Comparison of ENCODE assay signal across 31 cellular contexts in genomic region chr1:53383471-53383870, GRCh38.
"Had no signal": no experiment of that assay in that cellular context is flagged by ENCODE, and none has a peak within 500 bp of the region (broad histone marks: within the 10 kb centered on the region; RNA-seq: fewer than 3 reads in every experiment).

No MANE protein-coding gene starts in this region.

- H3K4me1 Mint-ChIP-seq: natural killer cell; stimulated activated memory B cell treated with anti-CD40 and anti-IgM and Interleukin-4, amounts not matched to agents 10 μg/mL and 1 μg/mL and 100 μg/mL, for 72 hours had no signal

- H3K4me1 ChIP-seq: neural progenitor cell, parathyroid adenoma, psoas muscle, right lobe of liver, sigmoid colon, suprapubic skin, tibial artery, transverse colon, upper lobe of right lung, uterus had no signal

- DNase-seq: naive thymus-derived CD4-positive, alpha-beta T cell; natural killer cell; nucleus accumbens; ovary; right cardiac atrium; small intestine; stimulated activated CD4-positive, alpha-beta T cell treated with anti-CD3 and anti-CD28 coated beads, Interleukin-15, amount 100 ng/mL, for 24 hours; stimulated activated CD4-positive, alpha-beta T cell treated with anti-CD3 and anti-CD28 coated beads, Interleukin-2, amount 100 ng/mL, for 24 hours; stimulated activated CD4-positive, alpha-beta T cell treated with anti-CD3 and anti-CD28 coated beads, Interleukin-2, amount 100 ng/mL, for 48 hours; stimulated activated CD4-positive, alpha-beta T cell treated with anti-CD3 and anti-CD28 coated beads, Interleukin-4, amount 100 ng/mL, for 4 hours; stimulated activated CD8-positive, alpha-beta memory T cell treated with anti-CD3 and anti-CD28 coated beads, Interleukin-4, amount 100 ng/mL, for 48 hours; stimulated activated naive CD4-positive, alpha-beta T cell; stimulated activated naive CD8-positive, alpha-beta T cell treated with anti-CD3 and anti-CD28 coated beads, Interleukin-15, amount 100 ng/mL, for 72 hours; stimulated activated naive CD8-positive, alpha-beta T cell treated with anti-CD3 and anti-CD28 coated beads, Interleukin-15, Interleukin-2, amounts not matched to agents 100 U/mL and 50 U/mL, for 24 hours; substantia nigra; testis; tibial artery; transverse colon; upper lobe of right lung; uterus had no signal

- H3K9me3 ChIP-seq: neutrophil, ovary, right lobe of liver, suprapubic skin, testis, tibial artery, transverse colon, upper lobe of right lung, uterus had no signal

- H3K27ac ChIP-seq: neural progenitor cell, neutrophil, ovary, parathyroid adenoma, psoas muscle, right lobe of liver, sigmoid colon, suprapubic skin, testis, tibial artery, transverse colon, upper lobe of right lung, uterus had no signal

- H3K27me3 ChIP-seq: neural progenitor cell, neutrophil, ovary, right lobe of liver, testis, transverse colon, upper lobe of right lung, uterus had no signal

- H3K36me3 Mint-ChIP-seq: natural killer cell; neural progenitor cell; stimulated activated memory B cell treated with anti-CD40 and anti-IgM and Interleukin-4, amounts not matched to agents 10 μg/mL and 1 μg/mL and 100 μg/mL, for 72 hours; type B pancreatic cell had no signal

- H3K36me3 ChIP-seq: neural progenitor cell, neutrophil, ovary, right lobe of liver, sigmoid colon, suprapubic skin, tibial artery, transverse colon, upper lobe of right lung, uterus had no signal

- H3K4me3 ChIP-seq: neural progenitor cell, ovary, psoas muscle, right lobe of liver, sigmoid colon, suprapubic skin, testis, tibial artery, transverse colon, upper lobe of right lung, uterus had no signal

- H3K27ac Mint-ChIP-seq: naive thymus-derived CD4-positive, alpha-beta T cell; natural killer cell; nephron; neural progenitor cell; progenitor cell of endocrine pancreas; stimulated activated memory B cell treated with anti-CD40 and anti-IgM and Interleukin-4, amounts not matched to agents 10 μg/mL and 1 μg/mL and 100 μg/mL, for 72 hours; stimulated activated naive CD8-positive, alpha-beta T cell treated with anti-CD3 and anti-CD28 coated beads, Interleukin-15, amount 100 ng/mL, for 72 hours; type B pancreatic cell had no signal

- H3K9me3 Mint-ChIP-seq: natural killer cell; stimulated activated memory B cell treated with anti-CD40 and anti-IgM and Interleukin-4, amounts not matched to agents 10 μg/mL and 1 μg/mL and 100 μg/mL, for 72 hours; stimulated activated naive CD8-positive, alpha-beta T cell treated with anti-CD3 and anti-CD28 coated beads, Interleukin-15, amount 100 ng/mL, for 72 hours; type B pancreatic cell had no signal

- H3K9ac ChIP-seq: neural progenitor cell, parathyroid adenoma had no signal

- H3K4me2 ChIP-seq: neural progenitor cell had no signal

- H2AFZ ChIP-seq: neural progenitor cell, parathyroid adenoma had no signal

- ATAC-seq: naive thymus-derived CD4-positive, alpha-beta T cell; natural killer cell; psoas muscle; right cardiac atrium; right lobe of liver; stimulated activated memory B cell treated with anti-CD40 and anti-IgM and Interleukin-4, amounts not matched to agents 10 μg/mL and 1 μg/mL and 100 μg/mL, for 72 hours; stimulated activated naive CD8-positive, alpha-beta T cell treated with anti-CD3 and anti-CD28 coated beads, Interleukin-15, amount 100 ng/mL, for 72 hours; stimulated activated naive CD8-positive, alpha-beta T cell treated with anti-CD3 and anti-CD28 coated beads, Interleukin-15, Interleukin-2, amounts not matched to agents 100 U/mL and 50 U/mL, for 24 hours; upper lobe of right lung had no signal

- H3K79me2 ChIP-seq: parathyroid adenoma had no signal

- H3K4me3 Mint-ChIP-seq: naive thymus-derived CD4-positive, alpha-beta T cell; natural killer cell; nephron; neural progenitor cell; stimulated activated memory B cell treated with anti-CD40 and anti-IgM and Interleukin-4, amounts not matched to agents 10 μg/mL and 1 μg/mL and 100 μg/mL, for 72 hours; stimulated activated naive CD8-positive, alpha-beta T cell treated with anti-CD3 and anti-CD28 coated beads, Interleukin-15, amount 100 ng/mL, for 72 hours; type B pancreatic cell had no signal
